8 cellular contexts compared by ENCODE assay signal in the genomic region with DNA sequence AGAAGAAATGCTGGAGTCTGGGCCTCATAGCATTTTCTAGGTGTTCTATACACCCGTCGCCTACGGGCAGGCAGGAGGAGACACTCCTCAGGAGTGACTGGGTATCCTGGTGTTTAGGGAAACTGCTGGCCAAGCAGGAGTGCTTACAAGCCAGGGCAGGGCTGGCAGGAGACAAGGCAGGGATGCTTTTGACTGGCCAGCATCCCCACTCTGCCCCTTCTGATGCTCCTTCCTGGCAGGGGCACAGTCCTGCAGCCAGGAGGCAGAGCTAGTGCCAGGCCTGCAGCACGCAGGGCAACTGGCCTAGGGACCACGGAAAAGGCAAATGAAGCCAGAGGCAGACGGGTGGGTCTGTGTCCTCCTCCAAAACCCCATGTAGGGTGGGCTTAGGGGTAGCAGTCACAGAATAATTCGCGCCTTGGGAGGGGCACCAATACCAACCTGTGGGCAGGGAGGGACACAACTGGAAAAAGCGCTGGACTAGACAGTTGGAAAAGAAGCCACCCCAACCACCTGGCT. TPM values are rescaled to one million over a fixed set of nuclear protein-coding genes. Genes with fewer than 3 reads are reported as not detected.
DNase-seq lines count a peak whose midpoint lies in the region; ATAC-seq and TF ChIP-seq lines count a peak whose summit lies in the region.

No MANE protein-coding gene starts in this region.

- DNase-seq in NCI-H1417 (lab: John Stamatoyannopoulos, UW) = peak in 2 of 3 experiments; percentile 63 to 67
- DNase-seq in NCI-H1417 treated with DMSO at 0.1 percent for 48 hours (lab: John Stamatoyannopoulos, UW) = no peak
- DNase-seq in SJCRH30 = no peak
- DNase-seq in prostate gland (ENCODE audit: low spot score) = no peak
- no peak for DNase-seq in head of caudate nucleus
- no peak for DNase-seq in stimulated activated CD4-positive, alpha-beta T cell treated with anti-CD3 and anti-CD28 coated beads, Interleukin-2, amount 100 ng/mL, for 48 hours

- peaks cover 6% of the 10 kb centered on the region; the same call in 1 of the 2 replicates for H3K36me3 ChIP-seq in SJCRH30
- H3K36me3 ChIP-seq in esophagus (ENCODE audit: control insufficient read depth in 2 of 2, insufficient read depth in 2 of 2, low read length in 1 of 2) = peaks cover 3 to 15% of the 10 kb centered on the region in 2 donors
- H3K36me3 ChIP-seq in prostate gland = no peaks in the 10 kb centered on the region

- H3K27me3 ChIP-seq in SJCRH30 (no peaks in the 10 kb centered on the region), esophagus (ENCODE audit: control insufficient read depth in 1 of 2, insufficient read depth in 2 of 2, low read length in 2 of 2) (no peaks in the 10 kb centered on the region), prostate gland (replicated peaks; ENCODE audit: insufficient read depth) (no peaks in the 10 kb centered on the region)

- ATAC-seq in GM18909 (IDR thresholded peaks at IDR 0.05; ENCODE audit: poor library complexity, unreplicated experiment) = no peak

- H3K4me1 ChIP-seq in SJCRH30 (peaks cover 25% of the 10 kb centered on the region), esophagus (ENCODE audit: control insufficient read depth in 2 of 2, insufficient read depth in 2 of 2, low read length in 1 of 2) (peaks cover 6 to 33% of the 10 kb centered on the region in 2 donors), prostate gland (replicated peaks) (peaks cover 24% of the 10 kb centered on the region)

- H3K4me3 ChIP-seq in SJCRH30 (peak overlapping the region; percentile 96), esophagus (ENCODE audit: low read depth in 1 of 2, low read length in 2 of 2) (peak overlapping the region; percentile 61 to 64), prostate gland (peak overlapping the region; percentile 66 to 75)

- peak in 1 of 4 experiments; percentile 29 for TF ChIP-seq CTCF in prostate gland (IDR thresholded peaks at IDR 0.05)

- 47 to 58% methylated on average over 9 of the region's 9 CpGs for WGBS in esophagus, 2 donors
- 55% methylated on average over 9 of the region's 9 CpGs for WGBS in prostate gland

- intact Hi-C loops in prostate gland (cut with DNase I) = loop anchor here (10.0 kb wide), 1 partner anchor 50 kb away; a partner anchor contains a TSS
- intact Hi-C loops in head of caudate nucleus (cut with DNase I) = no loop called here

- H3K9me3 ChIP-seq in SJCRH30 (replicated peaks) (no peaks in the 10 kb centered on the region), esophagus (ENCODE audit: control insufficient read depth in 2 of 2, insufficient read depth in 1 of 2, low read depth in 1 of 2, low read length in 1 of 2) (no peaks in the 10 kb centered on the region), prostate gland (no peaks in the 10 kb centered on the region)

- no peak for TF ChIP-seq POLR2A in prostate gland (IDR thresholded peaks at IDR 0.05)

- H3K27ac ChIP-seq in SJCRH30 (no peak overlapping the region), esophagus (ENCODE audit: low read depth in 2 of 2, low read length in 1 of 2) (peak overlapping the region in 1 of 2 donors; percentile 34), prostate gland (peak overlapping the region; percentile 69 to 70)

RNA-seq across cellular contexts. Expression of a gene that starts 4.9 kb away (rescaled TPM):
- total RNA-seq in SJCRH30 (2014; rRNA removed; shearing (Covaris generic)) = 43.2 and 47.9 TPM in 2 replicates
- 10 to 100 TPM; 19.4 to 25.7 TPM for polyA plus RNA-seq in esophagus
- total RNA-seq in prostate gland = 10 to 100 TPM; 48.2 to 91.6 TPM

RNA-seq across cellular contexts. Expression of a gene that starts 43.4 kb away (rescaled TPM):
- 3.2 and 5.1 TPM in 2 replicates for total RNA-seq in SJCRH30 (2014; rRNA removed; shearing (Covaris generic))
- under 1 TPM; 0.45 to 0.73 TPM for polyA plus RNA-seq in esophagus
- 1 to 10 TPM in 1 of 2 donors, under 1 TPM in 1; 0.05 to 1.2 TPM for total RNA-seq in prostate gland

RNA-seq across cellular contexts. Expression of a gene that starts 50.8 kb away (rescaled TPM):
- 33.1 and 34.6 TPM in 2 replicates for total RNA-seq in SJCRH30 (2014; rRNA removed; shearing (Covaris generic))
- 100 to 1,000 TPM in 1 of 2 donors, 10 to 100 TPM in 1; 82.5 to 333 TPM for polyA plus RNA-seq in esophagus
- total RNA-seq in prostate gland = 10 to 100 TPM in 1 of 2 donors, 1 to 10 TPM in 1; 6.9 to 41.5 TPM

Comparison
In these comparisons a context has a peak if more than half of its experiments do, and no peak if none do; other contexts are left out.
1. DNase-seq: peak in NCI-H1417 (2 of 3); none in NCI-H1417 treated with DMSO at 0.1 percent for 48 hours (single experiment), SJCRH30 (0 of 2), prostate gland (single experiment), head of caudate nucleus (0 of 42) and stimulated activated CD4-positive, alpha-beta T cell treated with anti-CD3 and anti-CD28 coated beads, Interleukin-2, amount 100 ng/mL, for 48 hours (0 of 2).
2. Peak in every context shown above with its lines, with median percentiles within 50 percentile points of each other: H3K4me3 ChIP-seq.